In the genomic region with DNA sequence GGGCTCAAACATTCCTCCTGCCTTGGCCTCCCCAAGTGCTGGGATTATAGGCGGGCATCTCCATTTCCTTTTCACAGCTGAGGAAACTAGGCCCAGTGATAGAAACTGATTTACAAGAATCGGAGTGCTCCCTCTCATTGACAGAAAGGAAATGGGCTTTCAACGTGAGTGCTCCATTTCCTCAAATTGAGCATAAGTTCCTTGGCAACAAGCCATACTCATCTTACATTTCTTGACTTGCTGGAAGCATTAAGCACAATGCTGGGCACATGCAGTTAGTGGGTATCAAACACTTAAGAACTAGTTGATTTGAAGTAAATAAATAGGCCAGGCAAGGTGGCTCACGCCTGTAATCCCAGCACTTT, we compare ENCODE assay signal across 1 cellular context.
A peak's percentile ranks its signal among the peaks of the same experiment; 100 is the strongest.
TF ChIP-seq lines count a peak whose summit lies in the region.

No MANE protein-coding gene starts in this region.

TF ChIP-seq in K562, 482 proteins besides CTCF, POLR2A, EP300 and RAD21 (continued from another document):
- TF ChIP-seq, protein P1, sequence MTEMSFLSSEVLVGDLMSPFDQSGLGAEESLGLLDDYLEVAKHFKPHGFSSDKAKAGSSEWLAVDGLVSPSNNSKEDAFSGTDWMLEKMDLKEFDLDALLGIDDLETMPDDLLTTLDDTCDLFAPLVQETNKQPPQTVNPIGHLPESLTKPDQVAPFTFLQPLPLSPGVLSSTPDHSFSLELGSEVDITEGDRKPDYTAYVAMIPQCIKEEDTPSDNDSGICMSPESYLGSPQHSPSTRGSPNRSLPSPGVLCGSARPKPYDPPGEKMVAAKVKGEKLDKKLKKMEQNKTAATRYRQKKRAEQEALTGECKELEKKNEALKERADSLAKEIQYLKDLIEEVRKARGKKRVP (CRISPR knock-in tag; IDR thresholded peaks at IDR 0.05) = 0 out of 2 replicates have a peak, but pooled peaks have one; percentile 21
- 0 out of 2 replicates have a peak, but pooled peaks have one; percentile 50 for TF ChIP-seq IFI16 (CRISPR knock-in tag; IDR thresholded peaks at IDR 0.05)
- TF ChIP-seq, protein P2, sequence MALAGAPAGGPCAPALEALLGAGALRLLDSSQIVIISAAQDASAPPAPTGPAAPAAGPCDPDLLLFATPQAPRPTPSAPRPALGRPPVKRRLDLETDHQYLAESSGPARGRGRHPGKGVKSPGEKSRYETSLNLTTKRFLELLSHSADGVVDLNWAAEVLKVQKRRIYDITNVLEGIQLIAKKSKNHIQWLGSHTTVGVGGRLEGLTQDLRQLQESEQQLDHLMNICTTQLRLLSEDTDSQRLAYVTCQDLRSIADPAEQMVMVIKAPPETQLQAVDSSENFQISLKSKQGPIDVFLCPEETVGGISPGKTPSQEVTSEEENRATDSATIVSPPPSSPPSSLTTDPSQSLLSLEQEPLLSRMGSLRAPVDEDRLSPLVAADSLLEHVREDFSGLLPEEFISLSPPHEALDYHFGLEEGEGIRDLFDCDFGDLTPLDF (CRISPR knock-in tag; IDR thresholded peaks at IDR 0.05) = 0 out of 2 replicates have a peak, but pooled peaks have one; percentile 31
- peak; percentile 56; the same call in 1 of the 2 replicates for TF ChIP-seq SPI1 (IDR thresholded peaks at IDR 0.05; ENCODE audit: borderline replicate concordance, low read depth, low read length)
- TF ChIP-seq ARNT (IDR thresholded peaks at IDR 0.05) = no peak
- TF ChIP-seq ELF2 (CRISPR knock-in tag; IDR thresholded peaks at IDR 0.05) = peak; percentile 3; the same call in 1 of the 2 replicates
- TF ChIP-seq ZNF263 (CRISPR knock-in tag; IDR thresholded peaks at IDR 0.05; ENCODE audit: borderline replicate concordance) = peak; percentile 94
TF ChIP-seq in K562: peak in this region for 16.
